16 cellular contexts compared by ENCODE assay signal in genomic region chr7:73900286-73900685, GRCh38. TPM values are rescaled to one million over a fixed set of nuclear protein-coding genes. Genes with fewer than 3 reads are reported as not detected.
DNase-seq lines count a peak whose midpoint lies in the region; ATAC-seq, FAIRE-seq and TF ChIP-seq lines count a peak whose summit lies in the region.
"Had no signal": no experiment of that assay in that cellular context is flagged by ENCODE, and none has a peak within 500 bp of the region (broad histone marks: within the 10 kb centered on the region; RNA-seq: fewer than 3 reads in every experiment).

No MANE protein-coding gene starts in this region.

- peaks cover 11% of the 10 kb centered on the region for H3K36me3 Mint-ChIP-seq in WTC11

- no peak overlapping the region for H3K4me3 ChIP-seq in kidney (ENCODE audit: low read length in 2 of 2)
- H3K4me3 ChIP-seq: left lung had no signal

- H3K9ac ChIP-seq in kidney (ENCODE audit: low read length in 2 of 2) = no peak overlapping the region

- peaks cover 4 to 9% of the 10 kb centered on the region in 2 donors for H3K9me3 ChIP-seq in kidney (ENCODE audit: control insufficient read depth in 1 of 2, low read length in 2 of 2)

- intact Hi-C loops in kidney (cut with DNase I) = no loop called here

- H3K4me1 Mint-ChIP-seq in WTC11 = peaks cover 16% of the 10 kb centered on the region

- DNase-seq in ELF-1 (ENCODE audit: low read depth, low spot score) (peak; percentile 55), WTC11 (ENCODE audit: low spot score) (no peak), kidney (peak; percentile 44), stromal cell of bone marrow (ENCODE audit: low read depth) (peak; percentile 33), GM03348 (ENCODE audit: low spot score) (no peak), NCI-H187 treated with DMSO at 0.1 percent for 48 hours (lab: John Stamatoyannopoulos, UW) (no peak), NCI-H82 treated with DMSO at 0.1 percent for 48 hours (lab: John Stamatoyannopoulos, UW; ENCODE audit: unreplicated experiment) (no peak)
- DNase-seq: activated CD4-positive, alpha-beta T cell treated with anti-CD3 and anti-CD28 coated beads for 4 hours; activated T-cell treated with anti-CD3 and anti-CD28 coated beads, Interleukin-2, amount 50 U/mL, for 1 hour; C1 segment of cervical spinal cord; left lung; MM.1S; T-helper 1 cell had no signal

- no peaks in the 10 kb centered on the region; the same call in 1 of the 2 replicates for H3K27me3 Mint-ChIP-seq in WTC11 (ENCODE audit: low read depth)

- no peaks in the 10 kb centered on the region for H3K36me3 ChIP-seq in kidney (ENCODE audit: control insufficient read depth in 1 of 2, insufficient read depth in 2 of 2, low read length in 2 of 2)
- H3K36me3 ChIP-seq: left lung had no signal

- no peak overlapping the region for H3K27ac ChIP-seq in kidney (ENCODE audit: low read depth in 2 of 2, low read length in 2 of 2)
- H3K27ac ChIP-seq: left lung had no signal

- POLR2A ChIA-PET in WTC11 (lab: Charles Lee) = interaction anchor here (0.5 to 0.6 kb wide), 2 partner anchors 26 to 1840 kb away, joined by 3 read pairs; no protein-coding TSS in a partner anchor

- CTCF ChIA-PET in WTC11 (lab: Charles Lee) = interaction anchor here (0.7 to 4.2 kb wide), 6 partner anchors 9 to 293 kb away, joined by 3 to 19 read pairs (median 4); no protein-coding TSS in a partner anchor

- H3K4me3 Mint-ChIP-seq in WTC11 = no peak overlapping the region

- no peaks in the 10 kb centered on the region for H3K4me1 ChIP-seq in kidney (ENCODE audit: control insufficient read depth in 1 of 2, insufficient read depth in 1 of 2, low read depth in 1 of 2, low read length in 2 of 2)
- H3K4me1 ChIP-seq: left lung had no signal

- no peak for FAIRE-seq in kidney (lab: Jason Lieb, UNC)
- FAIRE-seq: GM19239 had no signal

- H3K27ac Mint-ChIP-seq in WTC11 = no peak overlapping the region

- TF ChIP-seq CTCF in WTC11 (IDR thresholded peaks at IDR 0.05) = no peak
- no peak for TF ChIP-seq CTCF in kidney (IDR thresholded peaks at IDR 0.05; ENCODE audit: borderline replicate concordance, extremely low read depth, insufficient read depth)

- peaks cover 18% of the 10 kb centered on the region for H3K9me3 Mint-ChIP-seq in WTC11

- peak; percentile 25; the same call in 1 of the 2 replicates for ATAC-seq in WTC11
- no peak for ATAC-seq in HG02588 (IDR thresholded peaks at IDR 0.05; ENCODE audit: unreplicated experiment)

TF ChIP-seq in WTC11, 78 proteins besides CTCF, POLR2A, EP300 and RAD21:
- TF ChIP-seq ZNF263 (CRISPR knock-in tag; IDR thresholded peaks at IDR 0.05; ENCODE audit: low read depth) (no peak), E2F4 (CRISPR knock-in tag; IDR thresholded peaks at IDR 0.05; ENCODE audit: borderline replicate concordance, low read depth) (no peak), FOXP4 (CRISPR knock-in tag; IDR thresholded peaks at IDR 0.05) (no peak), NFE2L1 (CRISPR knock-in tag; IDR thresholded peaks at IDR 0.05) (no peak), PREB (CRISPR knock-in tag; IDR thresholded peaks at IDR 0.05; ENCODE audit: borderline replicate concordance) (no peak), MXD4 (CRISPR knock-in tag; IDR thresholded peaks at IDR 0.05; ENCODE audit: borderline replicate concordance) (no peak), HMGXB4 (CRISPR knock-in tag; IDR thresholded peaks at IDR 0.05) (no peak), FOXJ3 (CRISPR knock-in tag; IDR thresholded peaks at IDR 0.05; ENCODE audit: borderline replicate concordance) (no peak), ZNF232 (CRISPR knock-in tag; IDR thresholded peaks at IDR 0.05) (no peak), IRF1 (CRISPR knock-in tag; IDR thresholded peaks at IDR 0.05) (no peak), GABPB1 (CRISPR knock-in tag; IDR thresholded peaks at IDR 0.05) (no peak), ELF4 (CRISPR knock-in tag; IDR thresholded peaks at IDR 0.05; ENCODE audit: low read depth) (no peak)

RNA-seq across cellular contexts. Expression of gene TMEM270, which starts 39.3 kb away (rescaled TPM):
- total RNA-seq in WTC11 (2021) (0.28 TPM in 1 of 3 replicates, not detected in the others), kidney (0.50 TPM)
- not detected for polyA plus RNA-seq in kidney (ENCODE audit: insufficient read depth, low read depth, low replicate concordance)
- total RNA-seq: H4, left lung had no signal

RNA-seq across cellular contexts. Expression of gene METTL27, which starts 58.0 kb away (rescaled TPM):
- total RNA-seq in WTC11 (2021) (4.3 to 7.7 TPM (median 6.6 TPM) in 3 replicates), kidney (19.3 TPM)
- polyA plus RNA-seq in kidney (ENCODE audit: insufficient read depth, low read depth, low replicate concordance) = 12.9 TPM

Comparison
In these comparisons a context has a peak if more than half of its experiments do, and no peak if none do; other contexts are left out.
1. DNase-seq: peak in ELF-1 (single experiment), kidney (single experiment) and stromal cell of bone marrow (single experiment); none in WTC11 (single experiment), GM03348 (single experiment), NCI-H187 treated with DMSO at 0.1 percent for 48 hours (single experiment) and NCI-H82 treated with DMSO at 0.1 percent for 48 hours (single experiment).